Comparison of ENCODE assay signal across 1 cellular context in the genomic region with DNA sequence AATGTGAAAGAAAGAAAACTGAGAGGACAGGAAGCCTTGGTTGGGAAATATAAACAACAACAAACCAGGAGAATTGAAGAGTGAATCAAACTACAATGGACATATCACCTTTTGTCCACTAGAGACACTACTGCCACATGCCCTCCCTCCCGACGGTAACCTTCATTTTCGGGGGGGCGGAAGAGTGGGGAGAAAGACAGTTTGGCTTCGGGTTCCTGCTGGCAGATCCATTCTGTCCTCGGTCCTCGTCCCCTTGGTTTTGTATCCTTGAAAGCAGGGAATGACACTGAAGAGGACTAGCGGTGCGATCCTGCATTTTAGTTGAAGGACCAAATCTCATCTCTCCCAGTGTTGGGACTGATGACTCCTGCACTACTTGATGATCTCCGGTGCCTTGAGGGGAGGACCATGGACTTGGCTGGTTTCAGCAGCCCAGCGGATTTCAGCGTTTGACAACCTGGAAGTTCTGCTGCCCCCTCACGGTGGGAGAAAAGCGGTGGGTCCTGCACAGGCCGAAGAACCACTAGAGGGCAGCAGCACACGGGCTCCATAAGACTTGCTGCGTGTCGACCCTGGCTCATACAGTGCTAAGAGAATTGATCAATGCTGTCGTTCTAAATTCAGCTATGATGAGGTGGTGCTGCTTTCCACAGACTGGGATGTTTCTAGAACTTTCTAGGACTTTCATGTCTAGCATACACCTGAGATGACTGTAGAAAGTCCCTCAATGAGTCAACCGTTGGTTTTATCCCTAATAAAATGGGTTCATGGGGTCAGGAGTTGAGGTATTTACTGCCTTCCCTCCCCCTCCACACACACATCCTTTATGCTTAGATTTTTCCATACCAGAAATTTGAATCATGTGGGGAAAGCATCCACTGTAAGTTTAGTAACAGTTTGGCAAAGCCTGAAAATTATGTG.
TF ChIP-seq lines count a peak whose summit lies in the region.

No MANE protein-coding gene starts in this region.

TF ChIP-seq in K562, 482 proteins besides CTCF, POLR2A, EP300 and RAD21 (continued from another document):
- TF ChIP-seq, protein P1, sequence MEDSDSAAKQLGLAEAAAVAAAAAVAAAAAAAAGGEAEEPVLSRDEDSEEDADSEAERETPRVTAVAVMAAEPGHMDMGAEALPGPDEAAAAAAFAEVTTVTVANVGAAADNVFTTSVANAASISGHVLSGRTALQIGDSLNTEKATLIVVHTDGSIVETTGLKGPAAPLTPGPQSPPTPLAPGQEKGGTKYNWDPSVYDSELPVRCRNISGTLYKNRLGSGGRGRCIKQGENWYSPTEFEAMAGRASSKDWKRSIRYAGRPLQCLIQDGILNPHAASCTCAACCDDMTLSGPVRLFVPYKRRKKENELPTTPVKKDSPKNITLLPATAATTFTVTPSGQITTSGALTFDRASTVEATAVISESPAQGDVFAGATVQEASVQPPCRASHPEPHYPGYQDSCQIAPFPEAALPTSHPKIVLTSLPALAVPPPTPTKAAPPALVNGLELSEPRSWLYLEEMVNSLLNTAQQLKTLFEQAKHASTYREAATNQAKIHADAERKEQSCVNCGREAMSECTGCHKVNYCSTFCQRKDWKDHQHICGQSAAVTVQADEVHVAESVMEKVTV (CRISPR knock-in tag; IDR thresholded peaks at IDR 0.05), result peak; percentile 95
- TF ChIP-seq ZNF24 (IDR thresholded peaks at IDR 0.05) (peak; percentile 51; the same call in 1 of the 2 replicates), CBX5 (IDR thresholded peaks at IDR 0.05; ENCODE audit: borderline replicate concordance, low read depth) (no peak; the same call in 1 of the 2 replicates), TCFL5 (CRISPR knock-in tag; conservative IDR thresholded peaks at IDR 0.05) (no peak), CREBBP (IDR thresholded peaks at IDR 0.05; ENCODE audit: low read depth, low read length) (no peak), ZNF408 (CRISPR knock-in tag; IDR thresholded peaks at IDR 0.05; ENCODE audit: low read depth) (no peak), FOS (IDR thresholded peaks at IDR 0.05; ENCODE audit: extremely low read depth, insufficient read length) (no peak), ZFP1 (CRISPR knock-in tag; IDR thresholded peaks at IDR 0.05) (no peak), MTF1 (CRISPR knock-in tag; IDR thresholded peaks at IDR 0.05; ENCODE audit: borderline replicate concordance) (no peak), ZNF444 (CRISPR knock-in tag; IDR thresholded peaks at IDR 0.05) (no peak; the same call in 1 of the 2 replicates), ERF (CRISPR knock-in tag; IDR thresholded peaks at IDR 0.05) (0 out of 2 replicates have a peak, but pooled peaks have one; percentile 38), DMBX1 (CRISPR knock-in tag; IDR thresholded peaks at IDR 0.05; ENCODE audit: borderline replicate concordance) (peak; percentile 80; the same call in 1 of the 2 replicates), SMARCA5 (IDR thresholded peaks at IDR 0.05) (peak; percentile 74), FOXK1 (CRISPR knock-in tag; IDR thresholded peaks at IDR 0.05; ENCODE audit: borderline replicate concordance) (peak; percentile 67; the same call in 1 of the 2 replicates)
- TF ChIP-seq, protein P2, sequence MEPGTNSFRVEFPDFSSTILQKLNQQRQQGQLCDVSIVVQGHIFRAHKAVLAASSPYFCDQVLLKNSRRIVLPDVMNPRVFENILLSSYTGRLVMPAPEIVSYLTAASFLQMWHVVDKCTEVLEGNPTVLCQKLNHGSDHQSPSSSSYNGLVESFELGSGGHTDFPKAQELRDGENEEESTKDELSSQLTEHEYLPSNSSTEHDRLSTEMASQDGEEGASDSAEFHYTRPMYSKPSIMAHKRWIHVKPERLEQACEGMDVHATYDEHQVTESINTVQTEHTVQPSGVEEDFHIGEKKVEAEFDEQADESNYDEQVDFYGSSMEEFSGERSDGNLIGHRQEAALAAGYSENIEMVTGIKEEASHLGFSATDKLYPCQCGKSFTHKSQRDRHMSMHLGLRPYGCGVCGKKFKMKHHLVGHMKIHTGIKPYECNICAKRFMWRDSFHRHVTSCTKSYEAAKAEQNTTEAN (CRISPR knock-in tag; IDR thresholded peaks at IDR 0.05), result peak; percentile 31; the same call in 1 of the 2 replicates
- TF ChIP-seq, protein P3, sequence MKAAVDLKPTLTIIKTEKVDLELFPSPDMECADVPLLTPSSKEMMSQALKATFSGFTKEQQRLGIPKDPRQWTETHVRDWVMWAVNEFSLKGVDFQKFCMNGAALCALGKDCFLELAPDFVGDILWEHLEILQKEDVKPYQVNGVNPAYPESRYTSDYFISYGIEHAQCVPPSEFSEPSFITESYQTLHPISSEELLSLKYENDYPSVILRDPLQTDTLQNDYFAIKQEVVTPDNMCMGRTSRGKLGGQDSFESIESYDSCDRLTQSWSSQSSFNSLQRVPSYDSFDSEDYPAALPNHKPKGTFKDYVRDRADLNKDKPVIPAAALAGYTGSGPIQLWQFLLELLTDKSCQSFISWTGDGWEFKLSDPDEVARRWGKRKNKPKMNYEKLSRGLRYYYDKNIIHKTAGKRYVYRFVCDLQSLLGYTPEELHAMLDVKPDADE (conservative IDR thresholded peaks at IDR 0.05; ENCODE audit: control insufficient read depth, low read depth, low read length), result no peak
- TF ChIP-seq, protein P4, sequence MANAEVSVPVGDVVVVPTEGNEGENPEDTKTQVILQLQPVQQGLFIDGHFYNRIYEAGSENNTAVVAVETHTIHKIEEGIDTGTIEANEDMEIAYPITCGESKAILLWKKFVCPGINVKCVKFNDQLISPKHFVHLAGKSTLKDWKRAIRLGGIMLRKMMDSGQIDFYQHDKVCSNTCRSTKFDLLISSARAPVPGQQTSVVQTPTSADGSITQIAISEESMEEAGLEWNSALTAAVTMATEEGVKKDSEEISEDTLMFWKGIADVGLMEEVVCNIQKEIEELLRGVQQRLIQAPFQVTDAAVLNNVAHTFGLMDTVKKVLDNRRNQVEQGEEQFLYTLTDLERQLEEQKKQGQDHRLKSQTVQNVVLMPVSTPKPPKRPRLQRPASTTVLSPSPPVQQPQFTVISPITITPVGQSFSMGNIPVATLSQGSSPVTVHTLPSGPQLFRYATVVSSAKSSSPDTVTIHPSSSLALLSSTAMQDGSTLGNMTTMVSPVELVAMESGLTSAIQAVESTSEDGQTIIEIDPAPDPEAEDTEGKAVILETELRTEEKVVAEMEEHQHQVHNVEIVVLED (CRISPR knock-in tag; IDR thresholded peaks at IDR 0.05), result 0 out of 2 replicates have a peak, but pooled peaks have one; percentile 9
- TF ChIP-seq, protein P5, sequence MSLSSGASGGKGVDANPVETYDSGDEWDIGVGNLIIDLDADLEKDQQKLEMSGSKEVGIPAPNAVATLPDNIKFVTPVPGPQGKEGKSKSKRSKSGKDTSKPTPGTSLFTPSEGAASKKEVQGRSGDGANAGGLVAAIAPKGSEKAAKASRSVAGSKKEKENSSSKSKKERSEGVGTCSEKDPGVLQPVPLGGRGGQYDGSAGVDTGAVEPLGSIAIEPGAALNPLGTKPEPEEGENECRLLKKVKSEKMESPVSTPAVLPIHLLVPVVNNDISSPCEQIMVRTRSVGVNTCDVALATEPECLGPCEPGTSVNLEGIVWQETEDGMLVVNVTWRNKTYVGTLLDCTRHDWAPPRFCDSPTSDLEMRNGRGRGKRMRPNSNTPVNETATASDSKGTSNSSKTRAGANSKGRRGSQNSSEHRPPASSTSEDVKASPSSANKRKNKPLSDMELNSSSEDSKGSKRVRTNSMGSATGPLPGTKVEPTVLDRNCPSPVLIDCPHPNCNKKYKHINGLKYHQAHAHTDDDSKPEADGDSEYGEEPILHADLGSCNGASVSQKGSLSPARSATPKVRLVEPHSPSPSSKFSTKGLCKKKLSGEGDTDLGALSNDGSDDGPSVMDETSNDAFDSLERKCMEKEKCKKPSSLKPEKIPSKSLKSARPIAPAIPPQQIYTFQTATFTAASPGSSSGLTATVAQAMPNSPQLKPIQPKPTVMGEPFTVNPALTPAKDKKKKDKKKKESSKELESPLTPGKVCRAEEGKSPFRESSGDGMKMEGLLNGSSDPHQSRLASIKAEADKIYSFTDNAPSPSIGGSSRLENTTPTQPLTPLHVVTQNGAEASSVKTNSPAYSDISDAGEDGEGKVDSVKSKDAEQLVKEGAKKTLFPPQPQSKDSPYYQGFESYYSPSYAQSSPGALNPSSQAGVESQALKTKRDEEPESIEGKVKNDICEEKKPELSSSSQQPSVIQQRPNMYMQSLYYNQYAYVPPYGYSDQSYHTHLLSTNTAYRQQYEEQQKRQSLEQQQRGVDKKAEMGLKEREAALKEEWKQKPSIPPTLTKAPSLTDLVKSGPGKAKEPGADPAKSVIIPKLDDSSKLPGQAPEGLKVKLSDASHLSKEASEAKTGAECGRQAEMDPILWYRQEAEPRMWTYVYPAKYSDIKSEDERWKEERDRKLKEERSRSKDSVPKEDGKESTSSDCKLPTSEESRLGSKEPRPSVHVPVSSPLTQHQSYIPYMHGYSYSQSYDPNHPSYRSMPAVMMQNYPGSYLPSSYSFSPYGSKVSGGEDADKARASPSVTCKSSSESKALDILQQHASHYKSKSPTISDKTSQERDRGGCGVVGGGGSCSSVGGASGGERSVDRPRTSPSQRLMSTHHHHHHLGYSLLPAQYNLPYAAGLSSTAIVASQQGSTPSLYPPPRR (CRISPR knock-in tag; IDR thresholded peaks at IDR 0.05; ENCODE audit: borderline replicate concordance), result 0 out of 2 replicates have a peak, but pooled peaks have one; percentile 71
